Comparison of ENCODE assay signal across 8 cellular contexts in genomic region chr12:95858451-95859343, GRCh38.
DNase-seq lines count a peak whose midpoint lies in the region; ATAC-seq and TF ChIP-seq lines count a peak whose summit lies in the region.

SNRPF (plus strand) TSS chr12:95858952; CDS start chr12:95859074, 122 bp downstream.

- peak within 1 kb of the TSS; percentile 91 for H2AFZ ChIP-seq in OCI-LY3 (ENCODE audit: low read depth, low read length)

- H3K4me3 ChIP-seq in OCI-LY3 (ENCODE audit: low read length), result peak within 1 kb of the TSS; percentile 90

- H3K27me3 ChIP-seq in OCI-LY3 (ENCODE audit: low read depth, low read length), result peaks cover 11% of the 10 kb centered on the region

- peak within 1 kb of the TSS; percentile 88 for H3K9ac ChIP-seq in OCI-LY3 (ENCODE audit: low read length)

- peak; percentile 11; the same call in 1 of the 2 replicates for TF ChIP-seq CTCF in OCI-LY3 (IDR thresholded peaks at IDR 0.05; ENCODE audit: low read depth, low read length)

- H4K20me1 ChIP-seq in OCI-LY3 (ENCODE audit: insufficient read depth, low read length), result peaks cover 5% of the 10 kb centered on the region; the same call in 1 of the 2 replicates

- DNase-seq in DMS153 (lab: John Stamatoyannopoulos, UW) (peak; percentile 93), HuH-7.5 (ENCODE audit: low spot score) (peak; percentile 95), epidermal melanocyte (ENCODE audit: insufficient read length, low spot score) (peak; percentile 99), midbrain (lab: John Stamatoyannopoulos, UW) (peak; percentile 95)
- DNase-seq in activated CD8-positive, alpha-beta memory T cell treated with anti-CD3 and anti-CD28 coated beads, Interleukin-2, amount 50 U/mL, for 48 hours, result peak; percentile 94
- DNase-seq in stimulated activated CD8-positive, alpha-beta memory T cell treated with anti-CD3 and anti-CD28 coated beads, Interleukin-2, amount 100 ng/mL, for 1 hour (ENCODE audit: low read depth in 2 of 2), result peak; percentile 85 to 86

- H3K9me3 ChIP-seq in OCI-LY3 (ENCODE audit: insufficient read depth, low read length), result peaks cover 5% of the 10 kb centered on the region; the same call in 1 of the 2 replicates

- H3K4me1 ChIP-seq in OCI-LY3 (ENCODE audit: low read length), result peaks cover 11% of the 10 kb centered on the region

- H3K27ac ChIP-seq in OCI-LY3 (ENCODE audit: low read length), result peak within 1 kb of the TSS; percentile 65

- peaks cover 31% of the 10 kb centered on the region for H3K36me3 ChIP-seq in OCI-LY3 (replicated peaks; ENCODE audit: low read depth, low read length)

- ATAC-seq in GM21528 (IDR thresholded peaks at IDR 0.05; ENCODE audit: low FRiP score, unreplicated experiment), result peak; percentile 100

- H3K79me2 ChIP-seq in OCI-LY3 (ENCODE audit: low read length), result peaks cover 50% of the 10 kb centered on the region

- peak within 1 kb of the TSS; percentile 95 for H3K4me2 ChIP-seq in OCI-LY3 (ENCODE audit: low read length)

Comparison
In these comparisons a context has a peak if more than half of its experiments do, and no peak if none do; other contexts are left out.
1. Peak in every context shown above with its lines: DNase-seq, ATAC-seq, H3K4me3 ChIP-seq and H3K27ac ChIP-seq.